In genomic region chr9:36141761-36142160, GRCh38 we compare ENCODE assay signal across 14 cellular contexts. TPM values are rescaled to one million over a fixed set of nuclear protein-coding genes. Genes with fewer than 3 reads are reported as not detected.
A peak's percentile ranks its signal among the peaks of the same experiment; 100 is the strongest.
DNase-seq lines count a peak whose midpoint lies in the region; ATAC-seq and TF ChIP-seq lines count a peak whose summit lies in the region.
"Had no signal": no experiment of that assay in that cellular context is flagged by ENCODE, and none has a peak within 500 bp of the region (broad histone marks: within the 10 kb centered on the region; RNA-seq: fewer than 3 reads in every experiment).

No MANE protein-coding gene starts in this region.

- intact Hi-C loops in activated T-helper 1 cell treated with anti-CD3 and anti-CD28 coated beads, Interleukin-12 subunit alpha, Interleukin-12 subunit beta, Interleukin-2, Interleukin-4 antibody, amounts not matched to agents 30 ng/mL and 10 ng/mL and 1 ng/mL, durations not matched to agents 14 hours and 24 hours and 36 hours (cut with micrococcal nuclease): no loop called here
- intact Hi-C loops in PC-9 (cut with micrococcal nuclease; ENCODE audit: unreplicated experiment): loop anchor here (2.0 kb wide), 1 partner anchor 39 kb away; no protein-coding TSS in a partner anchor

- peaks cover 14% of the 10 kb centered on the region for H3K9me3 Mint-ChIP-seq in T-helper 2 cell treated with Interferon-gamma antibody and Interleukin-4, amounts not matched to agents 5 μg/mL and 100 μg/mL, for 36 hours
- H3K9me3 Mint-ChIP-seq in activated T-helper 1 cell treated with anti-CD3 and anti-CD28 coated beads, Interleukin-12 subunit alpha, Interleukin-12 subunit beta, Interleukin-2, Interleukin-4 antibody, amounts not matched to agents 30 ng/mL and 10 ng/mL and 1 ng/mL, durations not matched to agents 14 hours and 24 hours and 36 hours: peaks cover 14% of the 10 kb centered on the region
- peaks cover 10 to 13% of the 10 kb centered on the region in 2 donors for H3K9me3 Mint-ChIP-seq in stimulated activated naive B cell treated with anti-CD40 and anti-IgM and Interleukin-4, amounts not matched to agents 10 μg/mL and 1 μg/mL and 100 μg/mL, for 72 hours

- H3K4me3 ChIP-seq in PC-9: no peak overlapping the region
- H3K4me3 ChIP-seq: MG63, SJSA1 had no signal

- TF ChIP-seq CTCF in PC-9 (conservative IDR thresholded peaks at IDR 0.05): no peak

- POLR2A ChIA-PET in PC-9 (lab: Charles Lee; ENCODE audit: unreplicated experiment): no interaction called here

- H3F3A ChIP-seq in PC-9 (ENCODE audit: insufficient read depth, low read depth): no peaks in the 10 kb centered on the region

- ATAC-seq in stimulated activated naive B cell treated with anti-CD40 and anti-IgM and Interleukin-4, amounts not matched to agents 10 μg/mL and 1 μg/mL and 100 μg/mL, for 72 hours (replicated peaks): no peak
- ATAC-seq in HG03342 (IDR thresholded peaks at IDR 0.05; ENCODE audit: unreplicated experiment) (no peak), HG02588 (IDR thresholded peaks at IDR 0.05; ENCODE audit: unreplicated experiment) (no peak)

- H3K9me3 ChIP-seq in PC-9 (ENCODE audit: insufficient read depth, low read depth): no peaks in the 10 kb centered on the region
- H3K9me3 ChIP-seq: SJSA1 had no signal

- no peak for DNase-seq in T-helper 2 cell treated with Interferon-gamma antibody and Interleukin-4, amounts not matched to agents 5 μg/mL and 100 μg/mL, for 36 hours (ENCODE audit: low spot score)
- DNase-seq in T-helper 2 cell (no peak), mesenteric fat pad (ENCODE audit: low spot score) (peak; percentile 69), PC-9 (no peak)
- DNase-seq in activated T-helper 1 cell treated with anti-CD3 and anti-CD28 coated beads, Interleukin-12 subunit alpha, Interleukin-12 subunit beta, Interleukin-2, Interleukin-4 antibody, amounts not matched to agents 30 ng/mL and 10 ng/mL and 1 ng/mL, durations not matched to agents 14 hours and 24 hours and 36 hours (ENCODE audit: low spot score): no peak
- no peak for DNase-seq in stimulated activated naive B cell treated with anti-CD40 and anti-IgM and Interleukin-4, amounts not matched to agents 10 μg/mL and 1 μg/mL and 100 μg/mL, for 72 hours
- DNase-seq: 8988T; stimulated activated CD4-positive, alpha-beta T cell treated with anti-CD3 and anti-CD28 coated beads, Interleukin-4, amount 100 ng/mL, for 4 hours; WERI-Rb-1 had no signal

- peaks cover 64% of the 10 kb centered on the region for H3K36me3 Mint-ChIP-seq in T-helper 2 cell treated with Interferon-gamma antibody and Interleukin-4, amounts not matched to agents 5 μg/mL and 100 μg/mL, for 36 hours (ENCODE audit: low read depth)
- H3K36me3 Mint-ChIP-seq in activated T-helper 1 cell treated with anti-CD3 and anti-CD28 coated beads, Interleukin-12 subunit alpha, Interleukin-12 subunit beta, Interleukin-2, Interleukin-4 antibody, amounts not matched to agents 30 ng/mL and 10 ng/mL and 1 ng/mL, durations not matched to agents 14 hours and 24 hours and 36 hours (ENCODE audit: low read depth): peaks cover 27% of the 10 kb centered on the region
- peaks cover 14% of the 10 kb centered on the region in 2 donors for H3K36me3 Mint-ChIP-seq in stimulated activated naive B cell treated with anti-CD40 and anti-IgM and Interleukin-4, amounts not matched to agents 10 μg/mL and 1 μg/mL and 100 μg/mL, for 72 hours

- peaks cover 13% of the 10 kb centered on the region; the same call in 1 of the 2 replicates for H3K4me1 ChIP-seq in PC-9 (replicated peaks; ENCODE audit: insufficient read depth)

- no peak overlapping the region for H2AFZ ChIP-seq in PC-9

- no peak overlapping the region for H3K4me2 ChIP-seq in PC-9

- H3K9me2 ChIP-seq in PC-9 (ENCODE audit: insufficient read depth): no peaks in the 10 kb centered on the region

- H4K20me1 ChIP-seq in PC-9 (ENCODE audit: insufficient read depth): no peaks in the 10 kb centered on the region

- peaks cover 4% of the 10 kb centered on the region for H3K27me3 Mint-ChIP-seq in T-helper 2 cell treated with Interferon-gamma antibody and Interleukin-4, amounts not matched to agents 5 μg/mL and 100 μg/mL, for 36 hours (ENCODE audit: low read depth)
- H3K27me3 Mint-ChIP-seq in activated T-helper 1 cell treated with anti-CD3 and anti-CD28 coated beads, Interleukin-12 subunit alpha, Interleukin-12 subunit beta, Interleukin-2, Interleukin-4 antibody, amounts not matched to agents 30 ng/mL and 10 ng/mL and 1 ng/mL, durations not matched to agents 14 hours and 24 hours and 36 hours (ENCODE audit: insufficient read depth): no peaks in the 10 kb centered on the region
- H3K27me3 Mint-ChIP-seq in stimulated activated naive B cell treated with anti-CD40 and anti-IgM and Interleukin-4, amounts not matched to agents 10 μg/mL and 1 μg/mL and 100 μg/mL, for 72 hours: no peaks in the 10 kb centered on the region

- peaks cover 85% of the 10 kb centered on the region for H3K4me1 Mint-ChIP-seq in T-helper 2 cell treated with Interferon-gamma antibody and Interleukin-4, amounts not matched to agents 5 μg/mL and 100 μg/mL, for 36 hours (ENCODE audit: low read depth)
- H3K4me1 Mint-ChIP-seq in activated T-helper 1 cell treated with anti-CD3 and anti-CD28 coated beads, Interleukin-12 subunit alpha, Interleukin-12 subunit beta, Interleukin-2, Interleukin-4 antibody, amounts not matched to agents 30 ng/mL and 10 ng/mL and 1 ng/mL, durations not matched to agents 14 hours and 24 hours and 36 hours (ENCODE audit: low read depth): peaks cover 95% of the 10 kb centered on the region
- H3K4me1 Mint-ChIP-seq in stimulated activated naive B cell treated with anti-CD40 and anti-IgM and Interleukin-4, amounts not matched to agents 10 μg/mL and 1 μg/mL and 100 μg/mL, for 72 hours: peaks cover 70 to 97% of the 10 kb centered on the region in 2 donors

- BruUV-seq in PC-9 (replicated peaks; lab: Mats Ljungman, UMichigan): no TSS peak

- CTCF ChIA-PET in PC-9 (lab: Charles Lee): no interaction called here

- no peaks in the 10 kb centered on the region for H3K36me3 ChIP-seq in PC-9 (ENCODE audit: low read depth)
- H3K36me3 ChIP-seq: MG63, WERI-Rb-1 had no signal

- peak overlapping the region; percentile 64 for H3K27ac Mint-ChIP-seq in T-helper 2 cell treated with Interferon-gamma antibody and Interleukin-4, amounts not matched to agents 5 μg/mL and 100 μg/mL, for 36 hours
- peak overlapping the region; percentile 62 for H3K27ac Mint-ChIP-seq in activated T-helper 1 cell treated with anti-CD3 and anti-CD28 coated beads, Interleukin-12 subunit alpha, Interleukin-12 subunit beta, Interleukin-2, Interleukin-4 antibody, amounts not matched to agents 30 ng/mL and 10 ng/mL and 1 ng/mL, durations not matched to agents 14 hours and 24 hours and 36 hours
- H3K27ac Mint-ChIP-seq in stimulated activated naive B cell treated with anti-CD40 and anti-IgM and Interleukin-4, amounts not matched to agents 10 μg/mL and 1 μg/mL and 100 μg/mL, for 72 hours: peak overlapping the region; percentile 98
- H3K27ac Mint-ChIP-seq: H9 had no signal

- H3K4me3 Mint-ChIP-seq in T-helper 2 cell treated with Interferon-gamma antibody and Interleukin-4, amounts not matched to agents 5 μg/mL and 100 μg/mL, for 36 hours: peak overlapping the region; percentile 81
- no peak overlapping the region for H3K4me3 Mint-ChIP-seq in activated T-helper 1 cell treated with anti-CD3 and anti-CD28 coated beads, Interleukin-12 subunit alpha, Interleukin-12 subunit beta, Interleukin-2, Interleukin-4 antibody, amounts not matched to agents 30 ng/mL and 10 ng/mL and 1 ng/mL, durations not matched to agents 14 hours and 24 hours and 36 hours
- H3K4me3 Mint-ChIP-seq in stimulated activated naive B cell treated with anti-CD40 and anti-IgM and Interleukin-4, amounts not matched to agents 10 μg/mL and 1 μg/mL and 100 μg/mL, for 72 hours: peak overlapping the region; percentile 13 to 14
- H3K4me3 Mint-ChIP-seq: H9 had no signal

- H3K27ac ChIP-seq in PC-9: no peak overlapping the region
- H3K27ac ChIP-seq: SJSA1, WERI-Rb-1 had no signal

- no peaks in the 10 kb centered on the region for H3K79me2 ChIP-seq in PC-9 (ENCODE audit: low read depth)

- no peaks in the 10 kb centered on the region for H3K27me3 ChIP-seq in PC-9 (ENCODE audit: insufficient read depth, low read depth)
- H3K27me3 ChIP-seq: SJSA1 had no signal

RNA-seq across cellular contexts. Expression of gene GLIPR2, which starts 5.2 kb away (rescaled TPM):
- total RNA-seq in activated T-helper 1 cell treated with anti-CD3 and anti-CD28 coated beads, Interleukin-12 subunit alpha, Interleukin-12 subunit beta, Interleukin-2, Interleukin-4 antibody, amounts not matched to agents 30 ng/mL and 10 ng/mL and 1 ng/mL, durations not matched to agents 14 hours and 24 hours and 36 hours: 26.3 and 27.5 TPM in 2 replicates
- 81.7 TPM for total RNA-seq in mesenteric fat pad
- 3.9 and 7.7 TPM in 2 replicates for total RNA-seq in PC-9 (2021)

RNA-seq across cellular contexts. Expression of gene CCIN, which starts 27.4 kb away (rescaled TPM):
- total RNA-seq in activated T-helper 1 cell treated with anti-CD3 and anti-CD28 coated beads, Interleukin-12 subunit alpha, Interleukin-12 subunit beta, Interleukin-2, Interleukin-4 antibody, amounts not matched to agents 30 ng/mL and 10 ng/mL and 1 ng/mL, durations not matched to agents 14 hours and 24 hours and 36 hours: not detected in 2 replicates
- 0.87 TPM for total RNA-seq in mesenteric fat pad
- total RNA-seq in PC-9 (2021): not detected in 2 replicates
- total RNA-seq: H9 had no signal

RNA-seq across cellular contexts. Expression of gene CLTA, which starts 49.0 kb away (rescaled TPM):
- 175 and 182 TPM in 2 replicates for total RNA-seq in activated T-helper 1 cell treated with anti-CD3 and anti-CD28 coated beads, Interleukin-12 subunit alpha, Interleukin-12 subunit beta, Interleukin-2, Interleukin-4 antibody, amounts not matched to agents 30 ng/mL and 10 ng/mL and 1 ng/mL, durations not matched to agents 14 hours and 24 hours and 36 hours
- 190 TPM for total RNA-seq in mesenteric fat pad
- total RNA-seq in PC-9 (2021): 146 and 164 TPM in 2 replicates
